ENCODE assay signal across 13 cellular contexts in the genomic region with DNA sequence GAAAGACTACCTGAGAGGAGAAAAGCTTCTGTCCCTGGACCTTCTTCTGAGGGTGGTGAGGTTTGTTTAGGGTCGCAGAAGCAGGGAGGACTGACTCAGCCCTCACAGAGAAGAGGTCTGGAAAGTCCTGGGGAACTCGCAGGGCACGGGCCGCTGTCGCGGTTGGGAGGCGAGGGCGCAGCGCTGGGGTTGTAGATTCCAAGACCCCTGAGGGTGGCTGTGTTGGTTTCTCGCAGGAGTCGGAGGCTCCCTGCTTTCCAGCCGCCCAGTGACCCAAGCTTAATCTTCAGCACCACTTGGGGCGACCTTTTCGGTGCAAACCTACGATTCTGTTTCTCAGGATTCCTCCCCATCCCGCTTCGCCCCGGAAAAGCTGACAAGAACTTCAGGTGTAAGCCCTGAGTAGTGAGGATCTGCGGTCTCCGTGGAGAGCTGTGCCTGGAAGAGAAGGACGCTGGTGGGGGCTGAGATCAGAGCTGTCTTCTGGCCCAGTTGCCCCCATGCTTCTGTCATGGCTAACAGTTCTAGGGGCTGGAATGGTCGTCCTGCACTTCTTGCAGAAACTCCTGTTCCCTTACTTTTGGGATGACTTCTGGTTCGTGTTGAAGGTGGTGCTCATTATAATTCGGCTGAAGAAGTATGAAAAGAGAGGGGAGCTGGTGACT. TPM values are rescaled to one million over a fixed set of nuclear protein-coding genes. Genes with fewer than 3 reads are reported as not detected.
DNase-seq lines count a peak whose midpoint lies in the region; ATAC-seq, FAIRE-seq and TF ChIP-seq lines count a peak whose summit lies in the region.
"Had no signal": no experiment of that assay in that cellular context is flagged by ENCODE, and none has a peak within 500 bp of the region (broad histone marks: within the 10 kb centered on the region; RNA-seq: fewer than 3 reads in every experiment).

No MANE protein-coding gene starts in this region.

- WGBS in ectodermal cell, 2 experiments, result 44 to 47% methylated on average over 24 of the region's 24 CpGs
- WGBS in smooth muscle cell (ENCODE audit: low lambda C conversion rate), result 21% methylated on average over 22 of the region's 24 CpGs

- H3K9me1 ChIP-seq in keratinocyte (ENCODE audit: control insufficient read depth, extremely low read depth, insufficient read depth, low read length), result no peaks in the 10 kb centered on the region

- H3K9me3 ChIP-seq in HUES6 (ENCODE audit: control insufficient read depth, insufficient read depth, low read depth, low read length), result no peaks in the 10 kb centered on the region
- H3K9me3 ChIP-seq in ectodermal cell (ENCODE audit: control insufficient read depth, low read length), result no peaks in the 10 kb centered on the region
- H3K9me3 ChIP-seq in keratinocyte (ENCODE audit: control insufficient read depth, low read depth, low read length), result no peaks in the 10 kb centered on the region
- no peaks in the 10 kb centered on the region for H3K9me3 ChIP-seq in smooth muscle cell (replicated peaks; ENCODE audit: low read depth)

- DNase-seq in keratinocyte (ENCODE audit: low read depth, low spot score), result no peak
- DNase-seq in smooth muscle cell (lab: John Stamatoyannopoulos, UW; ENCODE audit: unreplicated experiment), result no peak
- no peak for DNase-seq in NCI-H226
- no peak for DNase-seq in NCI-H187 treated with DMSO at 0.1 percent for 48 hours (lab: John Stamatoyannopoulos, UW)
- DNase-seq: activated naive CD8-positive, alpha-beta T cell treated with anti-CD3 and anti-CD28 coated beads, Interleukin-2, amount 50 U/mL, for 24 hours; CD4-positive, alpha-beta memory T cell; NCI-H1694 had no signal

- H2AFZ ChIP-seq in keratinocyte (ENCODE audit: control insufficient read depth, low read length), result peak overlapping the region; percentile 87
- H2AFZ ChIP-seq in smooth muscle cell (ENCODE audit: low read depth), result peak overlapping the region; percentile 81

- no peaks in the 10 kb centered on the region for H3K4me1 ChIP-seq in HUES6 (ENCODE audit: control insufficient read depth, insufficient read depth, low read length)
- no peaks in the 10 kb centered on the region for H3K4me1 ChIP-seq in ectodermal cell (ENCODE audit: control insufficient read depth, insufficient read depth, low read length)
- peaks cover 12% of the 10 kb centered on the region for H3K4me1 ChIP-seq in keratinocyte (ENCODE audit: control insufficient read depth, extremely low read depth, insufficient read depth, low read length)
- H3K4me1 ChIP-seq in smooth muscle cell (ENCODE audit: low read depth), result peaks cover 5% of the 10 kb centered on the region

- ATAC-seq in HG02571 (IDR thresholded peaks at IDR 0.05; ENCODE audit: unreplicated experiment), result no peak
- ATAC-seq in HG03025 (IDR thresholded peaks at IDR 0.05; ENCODE audit: low FRiP score, unreplicated experiment), result no peak

- H3K9ac ChIP-seq in HUES6 (ENCODE audit: low read length) (peak overlapping the region; percentile 39), keratinocyte (ENCODE audit: control insufficient read depth, extremely low read depth, insufficient read depth, low read length) (peak overlapping the region; percentile 15), smooth muscle cell (ENCODE audit: low read depth) (no peak overlapping the region)

- H4K20me1 ChIP-seq in keratinocyte (ENCODE audit: control insufficient read depth, extremely low read depth, insufficient read depth, low read length) (no peaks in the 10 kb centered on the region), smooth muscle cell (ENCODE audit: low read depth) (no peaks in the 10 kb centered on the region)

- H3K36me3 ChIP-seq in HUES6 (ENCODE audit: control insufficient read depth, insufficient read depth, low read length), result no peaks in the 10 kb centered on the region
- H3K36me3 ChIP-seq in ectodermal cell (ENCODE audit: control insufficient read depth, insufficient read depth, low read length), result no peaks in the 10 kb centered on the region
- H3K36me3 ChIP-seq in keratinocyte (ENCODE audit: control insufficient read depth in 2 of 2, extremely low read depth in 1 of 2, insufficient read depth in 2 of 2, low read length in 2 of 2), result no peaks in the 10 kb centered on the region
- no peaks in the 10 kb centered on the region for H3K36me3 ChIP-seq in smooth muscle cell (ENCODE audit: low read depth)

- H3K27ac ChIP-seq in HUES6 (ENCODE audit: low read depth, low read length) (no peak overlapping the region), ectodermal cell (ENCODE audit: insufficient read depth, low read depth, low read length, poor library complexity, severe bottlenecking) (no peak overlapping the region), keratinocyte (ENCODE audit: control insufficient read depth, insufficient read depth, low read length) (no peak overlapping the region), smooth muscle cell (ENCODE audit: low read depth) (no peak overlapping the region)

- H3K4me3 ChIP-seq in HUES6 (ENCODE audit: low read depth, low read length) (peak overlapping the region; percentile 96), ectodermal cell (ENCODE audit: insufficient read depth, low read depth, low read length) (peak overlapping the region; percentile 65), keratinocyte (ENCODE audit: control insufficient read depth in 2 of 3, extremely low read depth in 1 of 3, insufficient read depth in 2 of 3, low read depth in 1 of 3, low read length in 3 of 3) (peak overlapping the region; percentile 41 to 67 (median 64)), smooth muscle cell (peak overlapping the region; percentile 65)

- H3K27me3 ChIP-seq in HUES6 (ENCODE audit: control insufficient read depth, insufficient read depth, low read length) (peaks cover 33% of the 10 kb centered on the region), ectodermal cell (ENCODE audit: control insufficient read depth, insufficient read depth, low read length, poor library complexity, severe bottlenecking) (peaks cover 32% of the 10 kb centered on the region), keratinocyte (ENCODE audit: control insufficient read depth, extremely low read depth, insufficient read depth, low read length) (peaks cover 10% of the 10 kb centered on the region), smooth muscle cell (ENCODE audit: low read depth) (peaks cover 36% of the 10 kb centered on the region)

- peak overlapping the region; percentile 60 for H3K4me2 ChIP-seq in keratinocyte (ENCODE audit: control insufficient read depth, extremely low read depth, insufficient read depth, low read depth, low read length)
- peak overlapping the region; percentile 98 for H3K4me2 ChIP-seq in smooth muscle cell

- dilution Hi-C loops in keratinocyte (cut with MboI; ENCODE audit: extremely low pct_ligation_motif_present, low sequenced_read_pairs), result no loop called here

- no peaks in the 10 kb centered on the region for H3K79me2 ChIP-seq in keratinocyte (ENCODE audit: control insufficient read depth, insufficient read depth, low read length)
- no peaks in the 10 kb centered on the region for H3K79me2 ChIP-seq in smooth muscle cell (ENCODE audit: low read depth)

- FAIRE-seq in keratinocyte (lab: Jason Lieb, UNC), result no peak
- FAIRE-seq: RCC 7860 had no signal

- H3F3A ChIP-seq in smooth muscle cell (ENCODE audit: low read depth), result no peaks in the 10 kb centered on the region

- TF ChIP-seq CTCF in keratinocyte (optimal IDR thresholded peaks at IDR 0.05 in 1 of 3, IDR thresholded peaks at IDR 0.05 in 1 of 3, conservative IDR thresholded peaks at IDR 0.05 in 1 of 3; ENCODE audit: extremely low read depth in 1 of 3, insufficient read depth in 2 of 3, low read length in 3 of 3), result no peak
- TF ChIP-seq CTCF in smooth muscle cell (IDR thresholded peaks at IDR 0.05; ENCODE audit: borderline replicate concordance, insufficient read depth, poor library complexity, severe bottlenecking), result no peak

RNA-seq across cellular contexts. Expression of a gene that starts 0.5 kb away (rescaled TPM):
- polyA plus RNA-seq in ectodermal cell (2013, experiment 1 of 4), result 0.91 TPM
- 1.5 TPM for polyA plus RNA-seq in ectodermal cell (2013, experiment 2 of 4)
- polyA plus RNA-seq in ectodermal cell (2013, experiment 3 of 4), result 0.69 TPM
- polyA plus RNA-seq in ectodermal cell (2013, experiment 4 of 4), result 1.2 TPM
- polyA plus RNA-seq in keratinocyte, result 0.52 to 1.1 TPM (median 0.80 TPM) in 3 replicates
- 0.10 TPM for polyA plus RNA-seq in keratinocyte (2011; ENCODE audit: low read depth)
- 0.14 and 0.29 TPM in 2 replicates for polyA plus RNA-seq in keratinocyte (2011; cell fraction: cytosol; rRNA removed)
- 1.1 and 2.0 TPM in 2 replicates for polyA plus RNA-seq in keratinocyte (2011; cell fraction: nucleus; rRNA removed)
- 0.13 and 0.94 TPM in 2 replicates for polyA plus RNA-seq in keratinocyte (2012; ENCODE audit: low replicate concordance)
- polyA minus RNA-seq in keratinocyte, result 0.33 to 0.54 TPM (median 0.39 TPM) in 3 replicates
- polyA minus RNA-seq in keratinocyte (2011; cell fraction: cytosol; rRNA and poly(A)+ RNA removed), result not detected
- polyA minus RNA-seq in keratinocyte (2011; cell fraction: nucleus; rRNA and poly(A)+ RNA removed), result 1.2 and 2.2 TPM in 2 replicates
- total RNA-seq in smooth muscle cell, result 2.3 and 2.4 TPM in 2 replicates
- polyA plus RNA-seq in smooth muscle cell, result 0.49 and 3.7 TPM in 2 replicates
- total RNA-seq: CD4-positive, alpha-beta memory T cell; osteocyte had no signal
- polyA plus RNA-seq: CD4-positive, alpha-beta memory T cell had no signal
